In genomic region chr2:97678217-97678762, GRCh38 we compare ENCODE assay signal across 19 cellular contexts.
"Had no signal": no experiment of that assay in that cellular context is flagged by ENCODE, and none has a peak within 500 bp of the region (broad histone marks: within the 10 kb centered on the region; RNA-seq: fewer than 3 reads in every experiment).

No MANE protein-coding gene starts in this region.

- H3K9me3 Mint-ChIP-seq: activated CD8-positive, alpha-beta T cell treated with anti-CD3 and anti-CD28 coated beads for 36 hours; activated naive CD4-positive, alpha-beta T cell treated with anti-CD3 and anti-CD28 coated beads, Interleukin-2, amount 50 U/mL, for 72 hours; activated T-cell treated with anti-CD3 and anti-CD28 coated beads, Interleukin-2, amount 50 U/mL, for 4 hours; dendritic cell treated with granulocyte-macrophage colony-stimulating factor and Interleukin-4, amounts not matched to agents 40 ng/mL and 50 ng/mL, for 4 days; immature natural killer cell; memory B cell; stimulated activated naive CD8-positive, alpha-beta T cell treated with anti-CD3 and anti-CD28 coated beads, Interleukin-15, Interleukin-2, amounts not matched to agents 100 ng/mL and 50 ng/mL, for 24 hours had no signal

- H3K27ac Mint-ChIP-seq: activated CD4-positive, alpha-beta T cell treated with anti-CD3 and anti-CD28 coated beads, Interleukin-2, amount 10 ng/mL, durations not matched to agents 24 days and 14 days; activated CD8-positive, alpha-beta T cell treated with anti-CD3 and anti-CD28 coated beads for 36 hours; activated naive CD4-positive, alpha-beta T cell treated with anti-CD3 and anti-CD28 coated beads, Interleukin-2, amount 50 U/mL, for 72 hours; dendritic cell treated with granulocyte-macrophage colony-stimulating factor and Interleukin-4, amounts not matched to agents 40 ng/mL and 50 ng/mL, for 4 days; immature natural killer cell; memory B cell; stimulated activated naive CD8-positive, alpha-beta T cell treated with anti-CD3 and anti-CD28 coated beads, Interleukin-15, Interleukin-2, amounts not matched to agents 100 ng/mL and 50 ng/mL, for 24 hours had no signal

- ATAC-seq: activated CD8-positive, alpha-beta T cell treated with anti-CD3 and anti-CD28 coated beads for 36 hours; activated naive CD4-positive, alpha-beta T cell treated with anti-CD3 and anti-CD28 coated beads, Interleukin-2, amount 50 U/mL, for 72 hours; activated T-cell treated with anti-CD3 and anti-CD28 coated beads, Interleukin-2, amount 50 U/mL, for 4 hours; esophagus mucosa; heart right ventricle had no signal

- H3K4me3 Mint-ChIP-seq: activated CD4-positive, alpha-beta T cell treated with anti-CD3 and anti-CD28 coated beads, Interleukin-2, amount 10 ng/mL, durations not matched to agents 24 days and 14 days; activated CD8-positive, alpha-beta T cell treated with anti-CD3 and anti-CD28 coated beads for 36 hours; activated T-cell treated with anti-CD3 and anti-CD28 coated beads, Interleukin-2, amount 50 U/mL, for 4 hours; dendritic cell treated with granulocyte-macrophage colony-stimulating factor and Interleukin-4, amounts not matched to agents 40 ng/mL and 50 ng/mL, for 4 days; immature natural killer cell; memory B cell; neural crest cell; stimulated activated naive CD8-positive, alpha-beta T cell treated with anti-CD3 and anti-CD28 coated beads, Interleukin-15, Interleukin-2, amounts not matched to agents 100 ng/mL and 50 ng/mL, for 24 hours had no signal

- H3K27me3 Mint-ChIP-seq: dendritic cell treated with granulocyte-macrophage colony-stimulating factor and Interleukin-4, amounts not matched to agents 40 ng/mL and 50 ng/mL, for 4 days; memory B cell; stimulated activated naive CD8-positive, alpha-beta T cell treated with anti-CD3 and anti-CD28 coated beads, Interleukin-15, Interleukin-2, amounts not matched to agents 100 ng/mL and 50 ng/mL, for 24 hours had no signal

- H3K4me1 Mint-ChIP-seq: immature natural killer cell, neural crest cell had no signal

- H3K36me3 Mint-ChIP-seq: memory B cell had no signal

- DNase-seq: activated CD4-positive, alpha-beta T cell treated with anti-CD3 and anti-CD28 coated beads, Interleukin-2, amount 10 ng/mL, durations not matched to agents 24 days and 14 days; activated CD4-positive, CD25-positive, alpha-beta regulatory T cell; activated CD8-positive, alpha-beta T cell treated with anti-CD3 and anti-CD28 coated beads for 36 hours; activated gamma-delta T cell treated with Interleukin-2 at 50 U/mL for 16 hours; activated T-cell treated with anti-CD3 and anti-CD28 coated beads, Interleukin-2, amount 50 U/mL, for 4 hours; adrenal gland; effector CD8-positive, alpha-beta T cell; heart right ventricle; immature natural killer cell; kidney glomerular epithelial cell; stimulated activated CD4-positive, alpha-beta T cell treated with anti-CD3 and anti-CD28 coated beads, Interleukin-15, amount 100 ng/mL, for 24 hours; stimulated activated CD4-positive, alpha-beta T cell treated with anti-CD3 and anti-CD28 coated beads, Interleukin-2, amount 100 ng/mL, for 48 hours; uterus had no signal
